In genomic region chr4:139928568-139928967, GRCh38 we compare ENCODE assay signal across 1 cellular context.
TF ChIP-seq lines count a peak whose summit lies in the region.

No MANE protein-coding gene starts in this region.

TF ChIP-seq in GM23338, 12 proteins besides CTCF, POLR2A, EP300 and RAD21 (continued from another document):
- TF ChIP-seq REST (IDR thresholded peaks at IDR 0.05; ENCODE audit: unreplicated experiment) (no peak), NANOG (IDR thresholded peaks at IDR 0.05; ENCODE audit: borderline replicate concordance) (no peak), ETS1 (IDR thresholded peaks at IDR 0.05) (no peak), ZNF462 (CRISPR knock-in tag; IDR thresholded peaks at IDR 0.05) (no peak), EZH2phosphoT487 (IDR thresholded peaks at IDR 0.05; ENCODE audit: unreplicated experiment) (no peak), CREB1 (CRISPR knock-in tag; IDR thresholded peaks at IDR 0.05; ENCODE audit: low read depth) (no peak), ZNF331 (CRISPR knock-in tag; IDR thresholded peaks at IDR 0.05; ENCODE audit: low read depth) (no peak)
